ENCODE assay signal across 18 cellular contexts in the genomic region with DNA sequence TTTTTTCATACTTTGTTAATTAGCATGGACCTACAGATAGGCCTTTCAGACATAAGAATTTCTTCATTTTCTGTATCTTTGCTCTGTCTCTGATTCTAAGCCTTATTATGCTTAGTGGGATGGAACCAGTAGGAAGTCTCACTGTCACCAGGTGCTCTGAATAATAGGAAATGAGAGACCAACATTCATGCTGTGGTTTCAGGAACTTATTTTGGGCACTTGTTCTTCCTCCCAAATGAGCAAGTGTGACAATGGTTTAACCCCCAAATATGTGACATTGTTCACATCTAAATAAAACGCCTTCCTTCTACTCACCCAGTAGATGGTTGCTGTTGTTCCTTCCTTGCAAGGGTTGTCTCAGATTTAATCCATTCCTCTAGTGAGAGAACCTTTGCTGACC.
A peak's percentile ranks its signal among the peaks of the same experiment; 100 is the strongest.
DNase-seq lines count a peak whose midpoint lies in the region; ATAC-seq, FAIRE-seq and TF ChIP-seq lines count a peak whose summit lies in the region.
"Had no signal": no experiment of that assay in that cellular context is flagged by ENCODE, and none has a peak within 500 bp of the region (broad histone marks: within the 10 kb centered on the region; RNA-seq: fewer than 3 reads in every experiment).

No MANE protein-coding gene starts in this region.

- no peaks in the 10 kb centered on the region for H3K27me3 ChIP-seq in SU-DHL-6 (ENCODE audit: low read length)
- H3K27me3 ChIP-seq in heart left ventricle, result peaks cover 0 to 5% (median 0%) of the 10 kb centered on the region in 9 donors
- H3K27me3 ChIP-seq: ovary had no signal

- DNase-seq in A549 (ENCODE audit: low read depth in 1 of 2, low spot score in 1 of 2) (no peak), NCI-H1436 treated with DMSO at 0.1 percent for 48 hours (lab: John Stamatoyannopoulos, UW) (no peak), heart left ventricle (no peak), amniotic stem cell (lab: John Stamatoyannopoulos, UW) (no peak)
- DNase-seq: activated naive CD8-positive, alpha-beta T cell treated with anti-CD3 and anti-CD28 coated beads, Interleukin-2, amount 10 ng/mL, durations not matched to agents 7 days and 5 days; NCI-H1105; NCI-H82; stimulated activated CD4-positive, alpha-beta T cell treated with anti-CD3 and anti-CD28 coated beads, Interleukin-15, amount 100 ng/mL, for 24 hours had no signal

- H2AFZ ChIP-seq in SU-DHL-6 (ENCODE audit: low read depth, low read length, severe bottlenecking), result no peak overlapping the region

- FAIRE-seq in A549 (lab: Jason Lieb, UNC), result no peak
- FAIRE-seq: A204.1, colon, D721Med had no signal

- H3K4me2 ChIP-seq in A549 (peak overlapping the region; percentile 71), SU-DHL-6 (ENCODE audit: low read depth, low read length, poor library complexity, severe bottlenecking) (peak overlapping the region; percentile 37)

- H3K36me3 ChIP-seq in SU-DHL-6 (ENCODE audit: low read length) (no peaks in the 10 kb centered on the region), heart left ventricle (no peaks in the 10 kb centered on the region)
- H3K36me3 ChIP-seq: ovary had no signal

- H3F3A ChIP-seq in SU-DHL-6 (ENCODE audit: insufficient read depth), result no peaks in the 10 kb centered on the region

- no peaks in the 10 kb centered on the region for H3K79me2 ChIP-seq in SU-DHL-6 (ENCODE audit: insufficient read depth, low read length)

- CTCF ChIA-PET in A549 (lab: Yijun Ruan, JAX), result interaction anchor here (2.9 kb wide), 1 partner anchor 63 kb away, joined by 10 read pairs; no protein-coding TSS in a partner anchor

- H3K9me3 ChIP-seq in A549 (no peaks in the 10 kb centered on the region), SU-DHL-6 (ENCODE audit: insufficient read depth, low read length) (no peaks in the 10 kb centered on the region), heart left ventricle (no peaks in the 10 kb centered on the region)
- H3K9me3 ChIP-seq: ovary had no signal

- ATAC-seq in A549 (no peak), GM19438 (IDR thresholded peaks at IDR 0.05; ENCODE audit: low read depth, unreplicated experiment) (peak; percentile 70), HG03159 (IDR thresholded peaks at IDR 0.05; ENCODE audit: unreplicated experiment) (peak; percentile 56), HG03135 (IDR thresholded peaks at IDR 0.05; ENCODE audit: unreplicated experiment) (no peak), heart left ventricle (no peak)
- ATAC-seq: WTC11 had no signal

- no peak for TF ChIP-seq EP300 in A549 (IDR thresholded peaks at IDR 0.05)

- H3K27ac ChIP-seq in A549 (peak overlapping the region; percentile 63 to 79), SU-DHL-6 (ENCODE audit: low read depth, low read length) (peak overlapping the region; percentile 51), heart left ventricle (no peak overlapping the region)
- H3K27ac ChIP-seq: ovary, SK-N-MC had no signal

- H4K20me1 ChIP-seq in SU-DHL-6 (ENCODE audit: low read depth, low read length), result no peaks in the 10 kb centered on the region

- TF ChIP-seq POLR2A in A549 (IDR thresholded peaks at IDR 0.05; ENCODE audit: low read length) (no peak), heart left ventricle (IDR thresholded peaks at IDR 0.05) (no peak)

- intact Hi-C loops in heart left ventricle (cut with DNase I), result no loop called here

- H3K9ac ChIP-seq in SU-DHL-6 (ENCODE audit: low read length), result no peak overlapping the region

- H3K9me2 ChIP-seq in SU-DHL-6 (replicated peaks; ENCODE audit: insufficient read depth, low read length), result no peaks in the 10 kb centered on the region

- TF ChIP-seq RAD21 in A549 (conservative IDR thresholded peaks at IDR 0.05 in 1 of 2, IDR thresholded peaks at IDR 0.05 in 1 of 2), result no peak

- 96% methylated on average over 1 of the region's 1 CpG for WGBS in A549 (ENCODE audit: missing lambda C conversion rate)
- WGBS in heart left ventricle, 4 donors, result 68 to 78% (median 73%) methylated on average over 1 of the region's 1 CpG

- POLR2A ChIA-PET in A549 (lab: Yijun Ruan, JAX), result no interaction called here

- H3K4me3 ChIP-seq in A549 (no peak overlapping the region), SU-DHL-6 (ENCODE audit: insufficient read depth, low read length, poor library complexity, severe bottlenecking) (no peak overlapping the region), heart left ventricle (no peak overlapping the region)
- H3K4me3 ChIP-seq: ovary, SK-N-MC had no signal

- H3K4me1 ChIP-seq in A549, result peaks cover 73% of the 10 kb centered on the region
- H3K4me1 ChIP-seq in heart left ventricle, result no peaks in the 10 kb centered on the region

- TF ChIP-seq CTCF in A549 (IDR thresholded peaks at IDR 0.05) (no peak), SU-DHL-6 (IDR thresholded peaks at IDR 0.05; ENCODE audit: insufficient read depth, low read length, poor library complexity, severe bottlenecking) (no peak), heart left ventricle (IDR thresholded peaks at IDR 0.05) (no peak)

TF ChIP-seq in A549, 52 proteins besides CTCF, POLR2A, EP300 and RAD21:
- no peak for TF ChIP-seq POLR2AphosphoS2 (conservative IDR thresholded peaks at IDR 0.05; ENCODE audit: low read length)
- TF ChIP-seq JUN (IDR thresholded peaks at IDR 0.05), result no peak
- no peak for TF ChIP-seq HOXB13 (CRISPR knock-in tag; IDR thresholded peaks at IDR 0.05; ENCODE audit: low read depth)
- TF ChIP-seq CHD2 (IDR thresholded peaks at IDR 0.05; ENCODE audit: low read length, partially characterized antibody), result no peak
- TF ChIP-seq, protein P1, sequence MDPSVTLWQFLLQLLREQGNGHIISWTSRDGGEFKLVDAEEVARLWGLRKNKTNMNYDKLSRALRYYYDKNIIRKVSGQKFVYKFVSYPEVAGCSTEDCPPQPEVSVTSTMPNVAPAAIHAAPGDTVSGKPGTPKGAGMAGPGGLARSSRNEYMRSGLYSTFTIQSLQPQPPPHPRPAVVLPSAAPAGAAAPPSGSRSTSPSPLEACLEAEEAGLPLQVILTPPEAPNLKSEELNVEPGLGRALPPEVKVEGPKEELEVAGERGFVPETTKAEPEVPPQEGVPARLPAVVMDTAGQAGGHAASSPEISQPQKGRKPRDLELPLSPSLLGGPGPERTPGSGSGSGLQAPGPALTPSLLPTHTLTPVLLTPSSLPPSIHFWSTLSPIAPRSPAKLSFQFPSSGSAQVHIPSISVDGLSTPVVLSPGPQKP (IDR thresholded peaks at IDR 0.05; ENCODE audit: low read depth, low read length), result no peak
- TF ChIP-seq TFCP2L1 (CRISPR knock-in tag; IDR thresholded peaks at IDR 0.05), result no peak
- TF ChIP-seq RARB (CRISPR knock-in tag; IDR thresholded peaks at IDR 0.05), result no peak
- no peak for TF ChIP-seq ESRRA (IDR thresholded peaks at IDR 0.05; ENCODE audit: borderline replicate concordance, low read length)
- TF ChIP-seq, protein P2, sequence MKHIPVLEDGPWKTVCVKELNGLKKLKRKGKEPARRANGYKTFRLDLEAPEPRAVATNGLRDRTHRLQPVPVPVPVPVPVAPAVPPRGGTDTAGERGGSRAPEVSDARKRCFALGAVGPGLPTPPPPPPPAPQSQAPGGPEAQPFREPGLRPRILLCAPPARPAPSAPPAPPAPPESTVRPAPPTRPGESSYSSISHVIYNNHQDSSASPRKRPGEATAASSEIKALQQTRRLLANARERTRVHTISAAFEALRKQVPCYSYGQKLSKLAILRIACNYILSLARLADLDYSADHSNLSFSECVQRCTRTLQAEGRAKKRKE (CRISPR knock-in tag; IDR thresholded peaks at IDR 0.05; ENCODE audit: low read depth), result no peak
- no peak for TF ChIP-seq GATA3 (IDR thresholded peaks at IDR 0.05; ENCODE audit: borderline replicate concordance)
- TF ChIP-seq JUNB (IDR thresholded peaks at IDR 0.05), result no peak
- TF ChIP-seq ZNF302 (CRISPR knock-in tag; IDR thresholded peaks at IDR 0.05), result no peak

Comparison
In these comparisons a context has a peak if more than half of its experiments do, and no peak if none do; other contexts are left out.
1. ATAC-seq: peak in GM19438 (single experiment) and HG03159 (single experiment); none in A549 (0 of 2), HG03135 (single experiment) and heart left ventricle (0 of 4).
2. H3K27ac ChIP-seq: peak in A549 (2 of 2) and SU-DHL-6 (single experiment); none in heart left ventricle (0 of 12).